In genomic region chr14:96638041-96638855, GRCh38 we compare ENCODE assay signal across 19 cellular contexts.
DNase-seq lines count a peak whose midpoint lies in the region; ATAC-seq and TF ChIP-seq lines count a peak whose summit lies in the region.
"Had no signal": no experiment of that assay in that cellular context is flagged by ENCODE, and none has a peak within 500 bp of the region (broad histone marks: within the 10 kb centered on the region; RNA-seq: fewer than 3 reads in every experiment).

No MANE protein-coding gene starts in this region.

- intact Hi-C loops in psoas muscle (cut with DNase I), result no loop called here

- H3K9me3 ChIP-seq in SK-N-SH (no peaks in the 10 kb centered on the region), psoas muscle (no peaks in the 10 kb centered on the region)
- H3K9me3 ChIP-seq: BLaER1 treated with 17β-estradiol and CSF1 and Interleukin-3, amounts not matched to agents 10 nM and 100 nM; HAP-1; SJSA1 had no signal

- H3K79me2 ChIP-seq in SK-N-SH (ENCODE audit: insufficient read depth), result no peaks in the 10 kb centered on the region

- no peak for TF ChIP-seq RAD21 in SK-N-SH (IDR thresholded peaks at IDR 0.05; ENCODE audit: low read length)

- H3K9me2 ChIP-seq in SK-N-SH, result no peaks in the 10 kb centered on the region

- H4K20me1 ChIP-seq in SK-N-SH (ENCODE audit: insufficient read depth), result no peaks in the 10 kb centered on the region
- H4K20me1 ChIP-seq: BLaER1 treated with 17β-estradiol and CSF1 and Interleukin-3, amounts not matched to agents 10 nM and 100 nM had no signal

- no peaks in the 10 kb centered on the region for H3K36me3 ChIP-seq in SK-N-SH (replicated peaks in 1 of 2; ENCODE audit: control insufficient read depth in 1 of 2, insufficient read depth in 2 of 2, low read length in 1 of 2)
- no peaks in the 10 kb centered on the region for H3K36me3 ChIP-seq in psoas muscle (ENCODE audit: insufficient read depth in 1 of 2, low read depth in 1 of 2)
- H3K36me3 ChIP-seq: BLaER1 treated with 17β-estradiol and CSF1 and Interleukin-3, amounts not matched to agents 10 nM and 100 nM; HAP-1; SJSA1 had no signal

- H3K4me3 ChIP-seq in SK-N-SH (ENCODE audit: low read depth in 2 of 2, low read length in 1 of 2) (no peak overlapping the region), psoas muscle (no peak overlapping the region)
- H3K4me3 ChIP-seq: BLaER1 treated with 17β-estradiol and CSF1 and Interleukin-3, amounts not matched to agents 10 nM and 100 nM; HAP-1; SJSA1 had no signal

- no peaks in the 10 kb centered on the region for H3K9me3 Mint-ChIP-seq in type B pancreatic cell

- H3K4me1 ChIP-seq in SK-N-SH (ENCODE audit: control insufficient read depth in 1 of 2, insufficient read depth in 2 of 2, low read depth in 1 of 2, low read length in 1 of 2), result peaks cover 0 to 2% of the 10 kb centered on the region in 2 experiments; a peak in 1 of 4 replicates
- no peaks in the 10 kb centered on the region for H3K4me1 ChIP-seq in psoas muscle
- H3K4me1 ChIP-seq: BLaER1 treated with 17β-estradiol and CSF1 and Interleukin-3, amounts not matched to agents 10 nM and 100 nM; HAP-1; SJSA1 had no signal

- H3K27ac Mint-ChIP-seq in type B pancreatic cell, result no peak overlapping the region

- POLR2A ChIA-PET in SK-N-SH (lab: Yijun Ruan, JAX), result no interaction called here

- H3K9ac ChIP-seq in SK-N-SH, result no peak overlapping the region
- H3K9ac ChIP-seq: BLaER1 treated with 17β-estradiol and CSF1 and Interleukin-3, amounts not matched to agents 10 nM and 100 nM had no signal

- H3K4me2 ChIP-seq in SK-N-SH, result no peak overlapping the region
- H3K4me2 ChIP-seq: BLaER1 treated with 17β-estradiol and CSF1 and Interleukin-3, amounts not matched to agents 10 nM and 100 nM had no signal

- no peaks in the 10 kb centered on the region for H3K4me1 Mint-ChIP-seq in type B pancreatic cell (ENCODE audit: unreplicated experiment)

- no peaks in the 10 kb centered on the region for H3F3A ChIP-seq in SK-N-SH (replicated peaks; ENCODE audit: insufficient read depth)

- TF ChIP-seq CTCF in SK-N-SH (IDR thresholded peaks at IDR 0.05) (no peak), type B pancreatic cell (conservative IDR thresholded peaks at IDR 0.05) (no peak), psoas muscle (IDR thresholded peaks at IDR 0.05) (no peak)

- CTCF ChIA-PET in SK-N-SH (lab: Yijun Ruan, JAX), result interaction anchor here (0.6 to 1.2 kb wide), 2 partner anchors 8 to 37 kb away, joined by 3 read pairs; no protein-coding TSS in a partner anchor

- WGBS in SK-N-SH (ENCODE audit: low lambda C conversion rate), result 24% methylated on average over 9 of the region's 12 CpGs
- 82 to 87% (median 85%) methylated on average over 12 of the region's 12 CpGs for WGBS in psoas muscle, 3 donors

- H2AFZ ChIP-seq in SK-N-SH (ENCODE audit: low read depth), result no peak overlapping the region

- DNase-seq in SK-N-SH (peak; percentile 1), left lobe of liver (ENCODE audit: low spot score) (peak; percentile 18), type B pancreatic cell (ENCODE audit: extremely low spot score, unreplicated experiment) (peak; percentile 50), psoas muscle (no peak), NCI-H446 treated with DMSO at 0.1 percent for 48 hours (lab: John Stamatoyannopoulos, UW) (no peak)
- DNase-seq in activated CD8-positive, alpha-beta memory T cell treated with anti-CD3 and anti-CD28 coated beads, Interleukin-2, amount 50 U/mL, for 48 hours, result peak; percentile 33
- DNase-seq: MV-4-11, NCI-H146, NCI-H2081 treated with DMSO at 0.1 percent for 48 hours, NCI-H226, NCI-H526 treated with DMSO at 0.1 percent for 48 hours, OCI-M1, RPMI8226 had no signal

- no peaks in the 10 kb centered on the region for H3K36me3 Mint-ChIP-seq in type B pancreatic cell

- no peak overlapping the region for H3K4me3 Mint-ChIP-seq in type B pancreatic cell

- no peaks in the 10 kb centered on the region for H3K27me3 Mint-ChIP-seq in type B pancreatic cell

- no peaks in the 10 kb centered on the region for H3K27me3 ChIP-seq in SK-N-SH (ENCODE audit: insufficient read depth)
- H3K27me3 ChIP-seq in psoas muscle (ENCODE audit: insufficient read depth in 3 of 3, low read length in 2 of 3), result no peaks in the 10 kb centered on the region
- H3K27me3 ChIP-seq: BLaER1 treated with 17β-estradiol and CSF1 and Interleukin-3, amounts not matched to agents 10 nM and 100 nM; SJSA1 had no signal

- H3K27ac ChIP-seq in SK-N-SH (ENCODE audit: low read depth in 2 of 2, low read length in 1 of 2) (no peak overlapping the region), psoas muscle (no peak overlapping the region)
- H3K27ac ChIP-seq: 22Rv1; BLaER1 treated with 17β-estradiol and CSF1 and Interleukin-3, amounts not matched to agents 10 nM and 100 nM; SJSA1 had no signal

- TF ChIP-seq EP300 in SK-N-SH (IDR thresholded peaks at IDR 0.05; ENCODE audit: borderline replicate concordance in 1 of 2, low read depth in 1 of 2, low read length in 1 of 2), result no peak

- no peak for ATAC-seq in SK-N-SH treated with all-trans-retinoic acid at 6 μM for 48 hours
- no peak for ATAC-seq in left lobe of liver
- ATAC-seq in GM21381 (IDR thresholded peaks at IDR 0.05; ENCODE audit: unreplicated experiment), result no peak
- no peak for ATAC-seq in psoas muscle

TF ChIP-seq in SK-N-SH, 30 proteins besides CTCF, POLR2A, EP300 and RAD21 (continues in another document):
- TF ChIP-seq IRF3 (IDR thresholded peaks at IDR 0.05; ENCODE audit: low read depth, low read length) (no peak), TAF1 (IDR thresholded peaks at IDR 0.05; ENCODE audit: borderline replicate concordance, low read depth, low read length) (no peak), RFX5 (IDR thresholded peaks at IDR 0.05; ENCODE audit: low read length) (no peak), SIN3A (IDR thresholded peaks at IDR 0.05; ENCODE audit: borderline replicate concordance, low read depth, low read length) (no peak), JUND (IDR thresholded peaks at IDR 0.05) (no peak), EZH2phosphoT487 (IDR thresholded peaks at IDR 0.05; ENCODE audit: borderline replicate concordance, low read depth) (no peak), GATA2 (CRISPR knock-in tag; IDR thresholded peaks at IDR 0.05) (no peak), GABPA (IDR thresholded peaks at IDR 0.05; ENCODE audit: low read depth) (no peak), TCF12 (IDR thresholded peaks at IDR 0.05) (no peak), FOXM1 (IDR thresholded peaks at IDR 0.05; ENCODE audit: low read depth) (no peak), PBX3 (IDR thresholded peaks at IDR 0.05) (no peak), ELF1 (IDR thresholded peaks at IDR 0.05) (no peak), NRF1 (IDR thresholded peaks at IDR 0.05; ENCODE audit: low read depth, low read length) (no peak)

TF ChIP-seq in SK-N-SH treated with all-trans-retinoic acid at 6 μM for 48 hours, 23 proteins besides CTCF, POLR2A, EP300 and RAD21 (continues in another document):
- TF ChIP-seq ZC3H10 (CRISPR knock-in tag; IDR thresholded peaks at IDR 0.05), result no peak
- no peak for TF ChIP-seq ZNF565 (CRISPR knock-in tag; conservative IDR thresholded peaks at IDR 0.05; ENCODE audit: low read depth)
- TF ChIP-seq ZNF70 (CRISPR knock-in tag; IDR thresholded peaks at IDR 0.05), result no peak
- no peak for TF ChIP-seq POU6F1 (CRISPR knock-in tag; IDR thresholded peaks at IDR 0.05; ENCODE audit: borderline replicate concordance, low read depth)
- TF ChIP-seq CSDC2 (CRISPR knock-in tag; IDR thresholded peaks at IDR 0.05), result no peak
- no peak for TF ChIP-seq BACH2 (CRISPR knock-in tag; IDR thresholded peaks at IDR 0.05; ENCODE audit: borderline replicate concordance)
- TF ChIP-seq TSHZ2 (CRISPR knock-in tag; IDR thresholded peaks at IDR 0.05), result no peak
- no peak for TF ChIP-seq ISL1 (CRISPR knock-in tag; IDR thresholded peaks at IDR 0.05)

Comparison
In these comparisons a context has a peak if more than half of its experiments do, and no peak if none do; other contexts are left out.
1. DNase-seq: peak in SK-N-SH (single experiment), activated CD8-positive, alpha-beta memory T cell treated with anti-CD3 and anti-CD28 coated beads, Interleukin-2, amount 50 U/mL, for 48 hours (single experiment), left lobe of liver (single experiment) and type B pancreatic cell (single experiment); none in psoas muscle (0 of 2) and NCI-H446 treated with DMSO at 0.1 percent for 48 hours (single experiment).